Comparison of ENCODE assay signal across 13 cellular contexts in the genomic region with DNA sequence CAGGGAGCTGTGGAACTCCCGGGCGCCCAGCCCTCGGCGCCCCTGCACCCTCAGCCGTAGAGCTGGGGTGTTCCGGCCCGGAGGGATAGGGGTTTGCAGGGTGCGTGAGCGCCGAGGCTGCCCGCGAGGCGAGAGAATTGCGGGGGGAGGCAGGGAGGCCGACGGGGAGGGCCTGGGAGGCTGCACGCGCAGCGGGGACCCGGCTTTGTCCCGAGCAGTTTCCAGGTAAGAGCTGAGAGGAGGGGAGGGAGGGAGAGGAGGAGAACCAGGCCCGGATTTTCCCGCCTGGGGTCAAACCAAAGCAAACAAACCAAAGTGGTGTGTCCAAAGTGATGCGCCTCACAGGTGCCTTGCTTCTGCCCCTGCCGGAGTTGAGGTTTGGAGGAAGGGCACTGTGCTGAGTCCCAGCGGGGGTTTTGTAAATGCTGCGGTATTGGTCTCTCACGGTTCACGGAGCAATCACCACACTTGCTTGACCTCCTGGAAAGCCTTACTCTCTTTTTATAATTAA.
DNase-seq lines count a peak whose midpoint lies in the region; ATAC-seq, FAIRE-seq and TF ChIP-seq lines count a peak whose summit lies in the region.
"Had no signal": no experiment of that assay in that cellular context is flagged by ENCODE, and none has a peak within 500 bp of the region (broad histone marks: within the 10 kb centered on the region; RNA-seq: fewer than 3 reads in every experiment).

No MANE protein-coding gene starts in this region.

- DNase-seq in HFFc6 (no peak), choroid plexus epithelial cell (ENCODE audit: low read depth) (no peak), kidney (no peak), skeletal muscle cell (ENCODE audit: low read depth) (no peak), T1000 (lab: John Stamatoyannopoulos, UW) (no peak), MCF 10A (ENCODE audit: unreplicated experiment) (no peak)
- DNase-seq: activated CD4-positive, alpha-beta memory T cell treated with anti-CD3 and anti-CD28 coated beads for 36 hours; DMS 273 treated with DMSO at 0.1 percent for 48 hours; left colon; NCI-H2029; T-helper 1 cell had no signal

- H3K4me3 Mint-ChIP-seq in HFFc6: peak overlapping the region; percentile 82
- H3K4me3 Mint-ChIP-seq in MCF 10A (ENCODE audit: unreplicated experiment): no peak overlapping the region
- H3K4me3 Mint-ChIP-seq: activated CD4-positive, alpha-beta memory T cell treated with anti-CD3 and anti-CD28 coated beads for 36 hours had no signal

- intact Hi-C loops in kidney (cut with DNase I) (no loop called here), MCF 10A (cut with micrococcal nuclease) (no loop called here)

- no peaks in the 10 kb centered on the region for H3K9me3 ChIP-seq in kidney (ENCODE audit: control insufficient read depth in 1 of 2, low read length in 2 of 2)

- ATAC-seq in GM18870 (IDR thresholded peaks at IDR 0.05; ENCODE audit: unreplicated experiment) (no peak), GM21717 (IDR thresholded peaks at IDR 0.05; ENCODE audit: unreplicated experiment) (no peak)
- ATAC-seq: left colon had no signal

- CTCF ChIA-PET in MCF 10A (lab: Yijun Ruan, JAX): no interaction called here

- FAIRE-seq in kidney (lab: Jason Lieb, UNC): no peak

- H3K27ac Mint-ChIP-seq in HFFc6 (0 out of 2 replicates have a peak overlapping the region, but pooled peaks have one; percentile 49), MCF 10A (ENCODE audit: low read depth, unreplicated experiment) (no peak overlapping the region)
- H3K27ac Mint-ChIP-seq: activated CD4-positive, alpha-beta memory T cell treated with anti-CD3 and anti-CD28 coated beads for 36 hours had no signal

- POLR2A ChIA-PET in MCF 10A (lab: Yijun Ruan, JAX): no interaction called here

- H3K4me1 Mint-ChIP-seq in HFFc6 (ENCODE audit: low read depth): peaks cover 59% of the 10 kb centered on the region
- H3K4me1 Mint-ChIP-seq in MCF 10A (ENCODE audit: insufficient read depth, unreplicated experiment): peaks cover 3% of the 10 kb centered on the region

- TF ChIP-seq CTCF in HFFc6 (IDR thresholded peaks at IDR 0.05) (no peak), choroid plexus epithelial cell (conservative IDR thresholded peaks at IDR 0.05; ENCODE audit: low read depth, low read length) (no peak), kidney (IDR thresholded peaks at IDR 0.05; ENCODE audit: borderline replicate concordance, extremely low read depth, insufficient read depth) (no peak), MCF 10A (IDR thresholded peaks at IDR 0.05; ENCODE audit: unreplicated experiment) (no peak)

- H3K9me3 Mint-ChIP-seq in HFFc6 (no peaks in the 10 kb centered on the region), MCF 10A (ENCODE audit: unreplicated experiment) (no peaks in the 10 kb centered on the region)
- H3K9me3 Mint-ChIP-seq: activated CD4-positive, alpha-beta memory T cell treated with anti-CD3 and anti-CD28 coated beads for 36 hours had no signal

- H3K27me3 Mint-ChIP-seq in HFFc6 (ENCODE audit: insufficient read depth) (no peaks in the 10 kb centered on the region), MCF 10A (ENCODE audit: insufficient read depth, unreplicated experiment) (no peaks in the 10 kb centered on the region)

- no peak overlapping the region for H3K27ac ChIP-seq in kidney (ENCODE audit: low read depth in 2 of 2, low read length in 2 of 2)

- H3K36me3 Mint-ChIP-seq in HFFc6 (ENCODE audit: low read depth) (peaks cover 10% of the 10 kb centered on the region; the same call in 1 of the 2 replicates), MCF 10A (ENCODE audit: insufficient read depth, unreplicated experiment) (no peaks in the 10 kb centered on the region)
- H3K36me3 Mint-ChIP-seq: activated CD4-positive, alpha-beta memory T cell treated with anti-CD3 and anti-CD28 coated beads for 36 hours had no signal

- H3K4me3 ChIP-seq in choroid plexus epithelial cell (ENCODE audit: low read depth, low read length) (peak overlapping the region; percentile 64), kidney (ENCODE audit: low read length in 2 of 2) (peak overlapping the region; percentile 39 to 53), skeletal muscle cell (ENCODE audit: low read depth, low read length) (peak overlapping the region; percentile 57)

- BruUV-seq in MCF 10A (replicated peaks; lab: Mats Ljungman, UMichigan): no TSS peak

- peaks cover 12 to 13% of the 10 kb centered on the region in 2 donors for H3K4me1 ChIP-seq in kidney (ENCODE audit: control insufficient read depth in 1 of 2, insufficient read depth in 1 of 2, low read depth in 1 of 2, low read length in 2 of 2)

- H3K9ac ChIP-seq in kidney (ENCODE audit: low read length in 2 of 2): no peak overlapping the region

- H3K36me3 ChIP-seq in kidney (ENCODE audit: control insufficient read depth in 1 of 2, insufficient read depth in 2 of 2, low read length in 2 of 2): no peaks in the 10 kb centered on the region
